In the genomic region with DNA sequence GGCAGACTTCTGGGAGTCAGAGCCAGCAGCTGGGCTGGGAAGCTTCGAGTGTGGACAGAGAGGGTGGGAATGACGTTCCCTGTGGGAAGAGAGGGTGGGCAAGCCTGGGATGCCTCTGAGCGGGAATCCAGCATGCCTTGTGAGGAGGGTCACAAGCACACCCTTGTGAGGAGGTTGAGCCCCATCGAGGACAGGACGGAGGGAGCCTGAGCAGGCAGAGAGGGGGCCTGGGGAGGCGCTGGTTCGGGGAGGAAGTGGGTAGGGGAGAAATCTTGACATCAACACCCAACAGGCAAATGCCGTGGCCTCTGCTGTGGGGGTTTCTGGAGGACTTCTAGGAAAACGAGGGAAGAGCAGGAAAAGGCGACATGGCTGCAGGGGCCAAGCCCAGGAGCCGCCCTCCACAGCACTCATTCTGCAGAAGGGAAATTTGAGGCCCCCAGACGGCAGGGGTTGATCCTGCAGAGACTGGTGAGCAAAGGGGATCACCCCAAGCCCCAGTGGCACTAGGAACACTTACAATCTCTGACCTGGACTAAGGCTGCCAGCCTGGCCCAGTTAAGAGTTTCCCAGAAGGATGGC, we compare ENCODE assay signal across 12 cellular contexts. TPM values are rescaled to one million over a fixed set of nuclear protein-coding genes. Genes with fewer than 3 reads are reported as not detected.
DNase-seq lines count a peak whose midpoint lies in the region; ATAC-seq and TF ChIP-seq lines count a peak whose summit lies in the region.
"Had no signal": no experiment of that assay in that cellular context is flagged by ENCODE, and none has a peak within 500 bp of the region (broad histone marks: within the 10 kb centered on the region; RNA-seq: fewer than 3 reads in every experiment).

No MANE protein-coding gene starts in this region.

- ATAC-seq in effector memory CD8-positive, alpha-beta T cell (replicated peaks) = peak; percentile 49
- no peak for ATAC-seq in HG02763 (IDR thresholded peaks at IDR 0.05; ENCODE audit: unreplicated experiment)

- no peak overlapping the region for H2BK12ac ChIP-seq in trophoblast cell (ENCODE audit: low read length)

- peak overlapping the region; percentile 49 to 88 for H3K27ac Mint-ChIP-seq in effector memory CD8-positive, alpha-beta T cell

- no peak overlapping the region for H2AK5ac ChIP-seq in trophoblast cell (ENCODE audit: low read length)

- H3K79me2 ChIP-seq in trophoblast cell (ENCODE audit: control insufficient read depth, insufficient read depth, low read length, poor library complexity) = no peaks in the 10 kb centered on the region

- H4K8ac ChIP-seq in trophoblast cell (ENCODE audit: low read depth, low read length) = no peak overlapping the region

- H3K27ac ChIP-seq in BLaER1 (no peak overlapping the region), trophoblast cell (ENCODE audit: low read depth, low read length) (no peak overlapping the region)
- H3K27ac ChIP-seq: skin epidermis had no signal

- no peak for TF ChIP-seq POLR2A in NB4 (IDR thresholded peaks at IDR 0.05; ENCODE audit: extremely low read depth, insufficient read length)

- peaks cover 3% of the 10 kb centered on the region for H3K36me3 Mint-ChIP-seq in effector memory CD8-positive, alpha-beta T cell (ENCODE audit: insufficient read depth)

- H3K9me3 Mint-ChIP-seq in effector memory CD8-positive, alpha-beta T cell = no peaks in the 10 kb centered on the region

- H3K4me1 Mint-ChIP-seq in effector memory CD8-positive, alpha-beta T cell (ENCODE audit: low read depth in 2 of 2) = peaks cover 12 to 17% of the 10 kb centered on the region in 2 donors

- no peak overlapping the region for H3K14ac ChIP-seq in trophoblast cell (ENCODE audit: low read length)

- H3K79me1 ChIP-seq in trophoblast cell (ENCODE audit: low read length) = no peaks in the 10 kb centered on the region

- H4K12ac ChIP-seq in trophoblast cell (ENCODE audit: low read depth, low read length) = no peak overlapping the region

- TF ChIP-seq CTCF in NB4 (IDR thresholded peaks at IDR 0.05; ENCODE audit: low read depth, low read length) = no peak

- H3K4me2 ChIP-seq in BLaER1 (no peak overlapping the region), trophoblast cell (ENCODE audit: low read length) (peak overlapping the region; percentile 89)

- H2AFZ ChIP-seq in trophoblast cell (ENCODE audit: insufficient read depth, low read length, poor library complexity) = no peak overlapping the region

- H3K4me3 ChIP-seq in BLaER1 (0 out of 2 replicates have a peak overlapping the region, but pooled peaks have one; percentile 52), NB4 (ENCODE audit: low read depth, low read length) (no peak overlapping the region), trophoblast cell (ENCODE audit: low read depth, low read length) (no peak overlapping the region)

- DNase-seq in NB4 (ENCODE audit: low read depth) (peak; percentile 11), trophoblast cell (no peak), ureter (ENCODE audit: low spot score) (no peak), HuH-7 (ENCODE audit: low spot score) (no peak), OCI-M1 (lab: John Stamatoyannopoulos, UW) (no peak)
- DNase-seq in effector memory CD8-positive, alpha-beta T cell = no peak
- DNase-seq: NCI-H2081 treated with DMSO at 0.1 percent for 48 hours had no signal

- H3K9ac ChIP-seq in BLaER1 (no peak overlapping the region), trophoblast cell (ENCODE audit: low read length) (no peak overlapping the region)

- no peak overlapping the region for H2BK5ac ChIP-seq in trophoblast cell (ENCODE audit: low read depth, low read length, poor library complexity)

- no peak overlapping the region for H2BK120ac ChIP-seq in trophoblast cell (ENCODE audit: insufficient read depth, low read length, poor library complexity)

- H3K27me3 ChIP-seq in BLaER1 = peaks cover 51% of the 10 kb centered on the region
- H3K27me3 ChIP-seq in trophoblast cell (ENCODE audit: insufficient read depth, low read length) = peaks cover 19% of the 10 kb centered on the region

- no peak overlapping the region for H3K4ac ChIP-seq in trophoblast cell (ENCODE audit: low read depth, low read length)

- H3K4me1 ChIP-seq in BLaER1 (peaks cover 29% of the 10 kb centered on the region), trophoblast cell (ENCODE audit: control insufficient read depth in 1 of 2, insufficient read depth in 2 of 2, low read length in 2 of 2) (peaks cover 6 to 12% of the 10 kb centered on the region in 2 experiments)

- peaks cover 13 to 55% of the 10 kb centered on the region in 2 donors for H3K27me3 Mint-ChIP-seq in effector memory CD8-positive, alpha-beta T cell

- H3K23ac ChIP-seq in trophoblast cell (ENCODE audit: low read length) = no peak overlapping the region

- H3K9me3 ChIP-seq in BLaER1 (peaks cover 15% of the 10 kb centered on the region), trophoblast cell (ENCODE audit: insufficient read depth, low read depth, low read length) (peaks cover 5% of the 10 kb centered on the region)

- H3K4me3 Mint-ChIP-seq in effector memory CD8-positive, alpha-beta T cell = peak overlapping the region; percentile 73 to 80

- no CpG with 5 or more reads among the region's 12 CpGs for WGBS in trophoblast cell (ENCODE audit: extremely low coverage, insufficient coverage, insufficient read length)

- H3K18ac ChIP-seq in trophoblast cell (ENCODE audit: low read length) = no peak overlapping the region

- no peaks in the 10 kb centered on the region for H4K20me1 ChIP-seq in BLaER1

- no peak overlapping the region for H4K91ac ChIP-seq in trophoblast cell (ENCODE audit: low read depth, low read length)

- H3K36me3 ChIP-seq in BLaER1 (no peaks in the 10 kb centered on the region), trophoblast cell (ENCODE audit: control insufficient read depth in 1 of 2, insufficient read depth in 2 of 2, low read length in 2 of 2) (no peaks in the 10 kb centered on the region)

RNA-seq across cellular contexts. Expression of a gene that starts 1.1 kb away (rescaled TPM):
- polyA plus RNA-seq in trophoblast cell (2013) = not detected in 2 replicates
- not detected for total RNA-seq in ureter
- total RNA-seq: dermis microvascular lymphatic vessel endothelial cell had no signal

RNA-seq across cellular contexts. Expression of a gene that starts 16.9 kb away (rescaled TPM):
- not detected in 2 replicates for polyA plus RNA-seq in trophoblast cell (2013)
- not detected for total RNA-seq in ureter
- total RNA-seq: dermis microvascular lymphatic vessel endothelial cell, subcutaneous adipose tissue had no signal
